Comparison of ENCODE assay signal across 8 cellular contexts in the genomic region with DNA sequence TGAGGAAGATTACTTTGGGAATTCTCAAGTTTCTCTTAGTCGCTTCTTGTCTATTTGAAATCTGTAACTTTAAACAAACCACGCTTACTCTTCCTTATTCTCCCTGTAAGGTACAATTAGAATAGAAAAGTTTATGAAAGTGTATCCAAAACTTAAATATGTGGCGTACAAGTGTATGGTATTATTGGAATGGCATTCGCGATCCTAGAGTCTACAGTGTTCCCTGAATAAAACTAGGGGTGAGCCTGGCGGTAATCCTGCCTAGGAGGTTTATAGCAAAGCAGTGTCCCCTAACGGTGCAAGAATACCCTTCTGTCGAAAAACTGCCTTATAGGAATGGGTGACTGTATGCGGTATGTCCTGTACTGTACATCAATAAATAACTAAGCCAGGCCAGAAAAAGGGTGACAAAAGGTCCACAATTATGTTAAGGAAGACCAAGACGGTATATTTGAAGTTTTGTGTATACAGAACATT. TPM values are rescaled to one million over a fixed set of nuclear protein-coding genes. Genes with fewer than 3 reads are reported as not detected.
DNase-seq lines count a peak whose midpoint lies in the region; ATAC-seq, FAIRE-seq and TF ChIP-seq lines count a peak whose summit lies in the region.

No MANE protein-coding gene starts in this region.

- H3K4me2 ChIP-seq in endothelial cell of umbilical vein (ENCODE audit: insufficient read depth, low read length) (peak overlapping the region; percentile 96), parathyroid adenoma (ENCODE audit: low read length) (peak overlapping the region; percentile 69)

- H3K4me1 ChIP-seq in endothelial cell of umbilical vein (ENCODE audit: control insufficient read depth, extremely low read depth, insufficient read depth, low read length) (peaks cover 9% of the 10 kb centered on the region), parathyroid adenoma (peaks cover 4% of the 10 kb centered on the region)

- no peak for ATAC-seq in HG03442 (IDR thresholded peaks at IDR 0.05; ENCODE audit: unreplicated experiment)
- ATAC-seq in HG03565 (IDR thresholded peaks at IDR 0.05; ENCODE audit: unreplicated experiment) = no peak

- H3K9me3 ChIP-seq in endothelial cell of umbilical vein (replicated peaks; ENCODE audit: control insufficient read depth, insufficient read depth, low read length) (no peaks in the 10 kb centered on the region), parathyroid adenoma (ENCODE audit: control insufficient read depth, low read length) (no peaks in the 10 kb centered on the region)

- H2AFZ ChIP-seq in endothelial cell of umbilical vein (ENCODE audit: low read depth, low read length) (no peak overlapping the region), parathyroid adenoma (peak overlapping the region; percentile 84)

- CTCF ChIA-PET in GM10248 (lab: Yijun Ruan, JAX) (no interaction called here), endothelial cell of umbilical vein (lab: Charles Lee) (no interaction called here)

- H3K27me3 ChIP-seq in endothelial cell of umbilical vein (ENCODE audit: control insufficient read depth in 2 of 2, insufficient read depth in 2 of 2, low read length in 2 of 2) (peaks cover 3% of the 10 kb centered on the region in 2 experiments), parathyroid adenoma (ENCODE audit: control insufficient read depth, insufficient read depth, low read length) (no peaks in the 10 kb centered on the region)

- no peaks in the 10 kb centered on the region for H4K20me1 ChIP-seq in endothelial cell of umbilical vein (replicated peaks; ENCODE audit: control insufficient read depth, extremely low read depth, insufficient read depth, low read length)

- peak overlapping the region; percentile 62 to 97 (median 89) for H3K4me3 ChIP-seq in endothelial cell of umbilical vein (replicated peaks in 1 of 3; ENCODE audit: insufficient read depth in 1 of 3, low read depth in 1 of 3, low read length in 3 of 3)
- peak overlapping the region; percentile 83 for H3K4me3 ChIP-seq in parathyroid adenoma (ENCODE audit: low read depth, low read length)

- POLR2A ChIA-PET in GM10248 (lab: Yijun Ruan, JAX) (no interaction called here), endothelial cell of umbilical vein (lab: Charles Lee) (no interaction called here)

- no peaks in the 10 kb centered on the region for H3K36me3 ChIP-seq in endothelial cell of umbilical vein (ENCODE audit: control insufficient read depth in 2 of 2, extremely low read depth in 1 of 2, insufficient read depth in 2 of 2, low read length in 2 of 2)
- no peaks in the 10 kb centered on the region for H3K36me3 ChIP-seq in parathyroid adenoma (ENCODE audit: control insufficient read depth, insufficient read depth, low read length)

- TF ChIP-seq POLR2A in endothelial cell of umbilical vein (IDR thresholded peaks at IDR 0.05; ENCODE audit: low read depth, low read length) = no peak

- H3K79me2 ChIP-seq in endothelial cell of umbilical vein (ENCODE audit: control insufficient read depth, insufficient read depth, low read length) = peaks cover 54% of the 10 kb centered on the region
- peaks cover 30% of the 10 kb centered on the region for H3K79me2 ChIP-seq in parathyroid adenoma

- H3K27ac ChIP-seq in endothelial cell of umbilical vein (ENCODE audit: insufficient read depth, low read depth, low read length) (peak overlapping the region; percentile 68), parathyroid adenoma (peak overlapping the region; percentile 68)

- no peak for DNase-seq in GM10248 (ENCODE audit: extremely low spot score)
- DNase-seq in OCI-M1 (lab: John Stamatoyannopoulos, UW) = peak; percentile 68
- DNase-seq in endothelial cell of umbilical vein (ENCODE audit: low read depth, low spot score) = no peak
- DNase-seq in NCI-H748 (lab: John Stamatoyannopoulos, UW; ENCODE audit: unreplicated experiment) = no peak
- DNase-seq in NCI-H1105 treated with DMSO at 0.1 percent for 48 hours (lab: John Stamatoyannopoulos, UW) = no peak

- dilution Hi-C loops in endothelial cell of umbilical vein (cut with MboI; ENCODE audit: extremely low pct_ligation_motif_present, low sequenced_read_pairs) = no loop called here

- TF ChIP-seq CTCF in GM10248 (IDR thresholded peaks at IDR 0.05; ENCODE audit: control extremely low read depth, extremely low read depth, low read depth, missing control alignments) (peak; percentile 3), endothelial cell of umbilical vein (IDR thresholded peaks at IDR 0.05; ENCODE audit: extremely low read depth in 1 of 2, insufficient read depth in 1 of 2, low read depth in 1 of 2, low read length in 2 of 2) (no peak), parathyroid adenoma (IDR thresholded peaks at IDR 0.05) (no peak)

- intact Hi-C loops in endothelial cell of umbilical vein (cut with micrococcal nuclease) = loop anchor here (1.0 to 2.0 kb wide), 4 partner anchors 127 to 239 kb away; a partner anchor contains a TSS

- FAIRE-seq in endothelial cell of umbilical vein (lab: Jason Lieb, UNC) = peak; percentile 24

- no peaks in the 10 kb centered on the region for H3K9me1 ChIP-seq in endothelial cell of umbilical vein (replicated peaks; ENCODE audit: control insufficient read depth, extremely low read depth, insufficient read depth, low read length)

- H3K9ac ChIP-seq in endothelial cell of umbilical vein (replicated peaks; ENCODE audit: extremely low read depth, insufficient read depth, low read length) (peak overlapping the region; percentile 79), parathyroid adenoma (no peak overlapping the region)

- BruUV-seq in endothelial cell of umbilical vein (replicated peaks; lab: Mats Ljungman, UMichigan) = TSS peak; percentile 35

TF ChIP-seq in endothelial cell of umbilical vein, 7 proteins besides CTCF, POLR2A, EP300 and RAD21:
- TF ChIP-seq POLR2AphosphoS5 (IDR thresholded peaks at IDR 0.05; ENCODE audit: insufficient read depth, low read depth, low read length) (no peak), JUN (IDR thresholded peaks at IDR 0.05; ENCODE audit: borderline replicate concordance, insufficient read depth, insufficient read length, low read depth) (no peak), MYC (IDR thresholded peaks at IDR 0.05; ENCODE audit: low read depth, low read length) (no peak), EZH2 (IDR thresholded peaks at IDR 0.05; ENCODE audit: borderline replicate concordance, low read depth, low read length, severe bottlenecking) (no peak), GATA2 (IDR thresholded peaks at IDR 0.05; ENCODE audit: insufficient read depth, insufficient read length, low read depth, low read length) (no peak), FOS (IDR thresholded peaks at IDR 0.05; ENCODE audit: borderline replicate concordance, insufficient read depth, low read length) (no peak)
- TF ChIP-seq, protein P1, sequence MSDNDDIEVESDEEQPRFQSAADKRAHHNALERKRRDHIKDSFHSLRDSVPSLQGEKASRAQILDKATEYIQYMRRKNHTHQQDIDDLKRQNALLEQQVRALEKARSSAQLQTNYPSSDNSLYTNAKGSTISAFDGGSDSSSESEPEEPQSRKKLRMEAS (IDR thresholded peaks at IDR 0.05; ENCODE audit: insufficient read depth, insufficient read length) = no peak
TF ChIP-seq in endothelial cell of umbilical vein: peak in this region for 0.

RNA-seq across cellular contexts. Expression of a gene that starts 1.2 kb away (rescaled TPM):
- total RNA-seq in endothelial cell of umbilical vein = 48.9 and 49.9 TPM in 2 replicates
- polyA plus RNA-seq in endothelial cell of umbilical vein = 10.0 and 13.6 TPM in 2 replicates
- 12.3 and 13.9 TPM in 2 replicates for polyA plus RNA-seq in endothelial cell of umbilical vein (2011; cell fraction: cytosol; rRNA removed)
- polyA plus RNA-seq in endothelial cell of umbilical vein (2011; cell fraction: nucleus; rRNA removed) = 55.8 and 70.0 TPM in 2 replicates
- 27.5 and 39.0 TPM in 2 replicates for polyA plus RNA-seq in endothelial cell of umbilical vein (2012)
- polyA minus RNA-seq in endothelial cell of umbilical vein = 37.3 and 40.6 TPM in 2 replicates
- 41.3 TPM for polyA minus RNA-seq in endothelial cell of umbilical vein (2011; cell fraction: cytosol; rRNA and poly(A)+ RNA removed)
- 59.6 and 103 TPM in 2 replicates for polyA minus RNA-seq in endothelial cell of umbilical vein (2011; cell fraction: nucleus; rRNA and poly(A)+ RNA removed)

RNA-seq across cellular contexts. Expression of a gene that starts 19.4 kb away (rescaled TPM):
- 7.3 and 7.9 TPM in 2 replicates for total RNA-seq in endothelial cell of umbilical vein
- polyA plus RNA-seq in endothelial cell of umbilical vein = 5.5 and 6.3 TPM in 2 replicates
- polyA plus RNA-seq in endothelial cell of umbilical vein (2011; cell fraction: cytosol; rRNA removed) = 4.0 and 4.2 TPM in 2 replicates
- 2.3 and 2.9 TPM in 2 replicates for polyA plus RNA-seq in endothelial cell of umbilical vein (2011; cell fraction: nucleus; rRNA removed)
- polyA plus RNA-seq in endothelial cell of umbilical vein (2012) = 6.2 and 6.3 TPM in 2 replicates
- polyA minus RNA-seq in endothelial cell of umbilical vein = 5.9 and 7.4 TPM in 2 replicates
- polyA minus RNA-seq in endothelial cell of umbilical vein (2011; cell fraction: cytosol; rRNA and poly(A)+ RNA removed) = 18.3 TPM
- polyA minus RNA-seq in endothelial cell of umbilical vein (2011; cell fraction: nucleus; rRNA and poly(A)+ RNA removed) = 1.9 and 2.2 TPM in 2 replicates
